ENCODE assay signal across 24 cellular contexts in genomic region chr17:80386341-80386740, GRCh38. TPM values are rescaled to one million over a fixed set of nuclear protein-coding genes. Genes with fewer than 3 reads are reported as not detected.
A peak's percentile ranks its signal among the peaks of the same experiment; 100 is the strongest.
DNase-seq lines count a peak whose midpoint lies in the region; ATAC-seq and TF ChIP-seq lines count a peak whose summit lies in the region.
"Had no signal": no experiment of that assay in that cellular context is flagged by ENCODE, and none has a peak within 500 bp of the region (broad histone marks: within the 10 kb centered on the region; RNA-seq: fewer than 3 reads in every experiment).

No MANE protein-coding gene starts in this region.

- H4K20me1 ChIP-seq in osteoblast (ENCODE audit: insufficient read depth, low read length) = peaks cover 3% of the 10 kb centered on the region
- H4K20me1 ChIP-seq: BLaER1 had no signal

- peak overlapping the region; percentile 24 for H3K27ac Mint-ChIP-seq in activated naive CD4-positive, alpha-beta T cell treated with anti-CD3 and anti-CD28 coated beads, Interleukin-2, amount 10 ng/mL, durations not matched to agents 7 days and 5 days
- peak overlapping the region; percentile 9 for H3K27ac Mint-ChIP-seq in T-helper 17 cell
- peak overlapping the region; percentile 38 for H3K27ac Mint-ChIP-seq in central memory CD8-positive, alpha-beta T cell (ENCODE audit: low read depth)
- H3K27ac Mint-ChIP-seq: CD4-positive, alpha-beta T cell; HFFc6 had no signal

- no peaks in the 10 kb centered on the region for H3K27me3 Mint-ChIP-seq in activated naive CD4-positive, alpha-beta T cell treated with anti-CD3 and anti-CD28 coated beads, Interleukin-2, amount 10 ng/mL, durations not matched to agents 7 days and 5 days
- no peaks in the 10 kb centered on the region for H3K27me3 Mint-ChIP-seq in T-helper 17 cell
- no peaks in the 10 kb centered on the region for H3K27me3 Mint-ChIP-seq in central memory CD8-positive, alpha-beta T cell
- H3K27me3 Mint-ChIP-seq: CD4-positive, alpha-beta T cell had no signal

- no peak overlapping the region for H3K4me2 ChIP-seq in osteoblast (ENCODE audit: insufficient read depth, low read length)
- H3K4me2 ChIP-seq: BLaER1 had no signal

- ATAC-seq in T-helper 17 cell = no peak
- no peak for ATAC-seq in central memory CD8-positive, alpha-beta T cell (replicated peaks; ENCODE audit: extremely low read depth, poor library complexity, severe bottlenecking)
- ATAC-seq: GM12878 had no signal

- H3K36me3 ChIP-seq in osteoblast (ENCODE audit: insufficient read depth, low read length) = peaks cover 95% of the 10 kb centered on the region

- H3K27me3 ChIP-seq in osteoblast (ENCODE audit: insufficient read depth, low read length) = no peaks in the 10 kb centered on the region
- H3K27me3 ChIP-seq: BLaER1 had no signal

- no peaks in the 10 kb centered on the region for H3K9me3 ChIP-seq in T-helper 17 cell (ENCODE audit: control insufficient read depth, low read length, poor library complexity, severe bottlenecking)
- H3K9me3 ChIP-seq in osteoblast (ENCODE audit: low read depth, low read length) = no peaks in the 10 kb centered on the region
- H3K9me3 ChIP-seq: BLaER1 had no signal

- H3K4me3 ChIP-seq in osteoblast (ENCODE audit: insufficient read depth, low read length) = no peak overlapping the region
- H3K4me3 ChIP-seq: BLaER1, GM12878, GM23248 had no signal

- DNase-seq in activated naive CD4-positive, alpha-beta T cell treated with anti-CD3 and anti-CD28 coated beads, Interleukin-2, amount 10 ng/mL, durations not matched to agents 7 days and 5 days = no peak
- DNase-seq in activated naive CD4-positive, alpha-beta T cell treated with anti-CD3 and anti-CD28 coated beads, Interleukin-2, amount 50 U/mL, for 16 hours = no peak
- DNase-seq in T-helper 17 cell (no peak), osteoblast (ENCODE audit: insufficient read length, low spot score, missing footprints) (peak; percentile 55), hepatic stellate cell (ENCODE audit: low spot score) (no peak), GM10266 (ENCODE audit: extremely low spot score) (no peak), HPDE6-E6E7 (ENCODE audit: extremely low spot score) (no peak)
- DNase-seq in central memory CD8-positive, alpha-beta T cell (ENCODE audit: low spot score in 2 of 2) = no peak
- DNase-seq: CD4-positive, alpha-beta T cell; COR-L47; DMS 273 treated with DMSO at 0.1 percent for 48 hours; DMS79 treated with DMSO at 0.1 percent for 48 hours; GM23248; H9; HFFc6; NCI-H1417; NCI-H1694 treated with DMSO at 0.1 percent for 48 hours; NCI-H2081 treated with DMSO at 0.1 percent for 48 hours; NCI-H2171 treated with DMSO at 0.1 percent for 48 hours; NCI-H524 treated with DMSO at 0.1 percent for 48 hours; NCI-H82; OCI-M1 had no signal

- no peak overlapping the region for H3K4me3 Mint-ChIP-seq in activated naive CD4-positive, alpha-beta T cell treated with anti-CD3 and anti-CD28 coated beads, Interleukin-2, amount 10 ng/mL, durations not matched to agents 7 days and 5 days
- no peak overlapping the region for H3K4me3 Mint-ChIP-seq in T-helper 17 cell
- peak overlapping the region; percentile 4 for H3K4me3 Mint-ChIP-seq in central memory CD8-positive, alpha-beta T cell
- H3K4me3 Mint-ChIP-seq: CD4-positive, alpha-beta T cell; H9; HFFc6 had no signal

- H3K9me3 Mint-ChIP-seq in activated naive CD4-positive, alpha-beta T cell treated with anti-CD3 and anti-CD28 coated beads, Interleukin-2, amount 10 ng/mL, durations not matched to agents 7 days and 5 days = no peaks in the 10 kb centered on the region
- H3K9me3 Mint-ChIP-seq in central memory CD8-positive, alpha-beta T cell = no peaks in the 10 kb centered on the region
- H3K9me3 Mint-ChIP-seq: CD4-positive, alpha-beta T cell; H9; HFFc6 had no signal

- no peak overlapping the region for H3K27ac ChIP-seq in osteoblast (ENCODE audit: low read depth, low read length)
- H3K27ac ChIP-seq: BLaER1, GM23248 had no signal

- no peaks in the 10 kb centered on the region for H3K4me1 Mint-ChIP-seq in activated naive CD4-positive, alpha-beta T cell treated with anti-CD3 and anti-CD28 coated beads, Interleukin-2, amount 10 ng/mL, durations not matched to agents 7 days and 5 days
- peaks cover 8% of the 10 kb centered on the region for H3K4me1 Mint-ChIP-seq in T-helper 17 cell
- H3K4me1 Mint-ChIP-seq in central memory CD8-positive, alpha-beta T cell = peaks cover 4% of the 10 kb centered on the region

- H2AFZ ChIP-seq in osteoblast (ENCODE audit: low read length) = no peak overlapping the region
- H2AFZ ChIP-seq: GM23248 had no signal

- no peaks in the 10 kb centered on the region for H3K79me2 ChIP-seq in osteoblast (ENCODE audit: insufficient read depth, low read length)

- CTCF ChIA-PET in activated naive CD4-positive, alpha-beta T cell treated with anti-CD3 and anti-CD28 coated beads, Interleukin-2, amount 10 ng/mL, durations not matched to agents 7 days and 5 days (lab: Charles Lee) = interaction anchor here (0.9 to 1.1 kb wide), 2 partner anchors 9 to 24 kb away, joined by 3 to 4 read pairs; no protein-coding TSS in a partner anchor

- no peaks in the 10 kb centered on the region for H3K4me1 ChIP-seq in osteoblast (ENCODE audit: insufficient read depth, low read length)
- H3K4me1 ChIP-seq: BLaER1 had no signal

- H3K36me3 Mint-ChIP-seq in activated naive CD4-positive, alpha-beta T cell treated with anti-CD3 and anti-CD28 coated beads, Interleukin-2, amount 10 ng/mL, durations not matched to agents 7 days and 5 days = peaks cover 81% of the 10 kb centered on the region
- peaks cover 14% of the 10 kb centered on the region for H3K36me3 Mint-ChIP-seq in T-helper 17 cell (ENCODE audit: low read depth)
- peaks cover 93% of the 10 kb centered on the region for H3K36me3 Mint-ChIP-seq in central memory CD8-positive, alpha-beta T cell (ENCODE audit: insufficient read depth)

- no peak for TF ChIP-seq CTCF in osteoblast (IDR thresholded peaks at IDR 0.05; ENCODE audit: extremely low read depth, low read depth, low read length)
- TF ChIP-seq CTCF in GM10266 (IDR thresholded peaks at IDR 0.05; ENCODE audit: control insufficient read depth, insufficient read depth, low read depth, missing control alignments) = no peak

RNA-seq across cellular contexts. Expression of gene ENDOV, which starts 28.6 kb away (rescaled TPM):
- total RNA-seq in T-helper 17 cell (10 to 100 TPM; 14.1 to 24.5 TPM), osteoblast (19.5 and 25.9 TPM in 2 replicates)
